ENCODE assay signal across 9 cellular contexts in the genomic region with DNA sequence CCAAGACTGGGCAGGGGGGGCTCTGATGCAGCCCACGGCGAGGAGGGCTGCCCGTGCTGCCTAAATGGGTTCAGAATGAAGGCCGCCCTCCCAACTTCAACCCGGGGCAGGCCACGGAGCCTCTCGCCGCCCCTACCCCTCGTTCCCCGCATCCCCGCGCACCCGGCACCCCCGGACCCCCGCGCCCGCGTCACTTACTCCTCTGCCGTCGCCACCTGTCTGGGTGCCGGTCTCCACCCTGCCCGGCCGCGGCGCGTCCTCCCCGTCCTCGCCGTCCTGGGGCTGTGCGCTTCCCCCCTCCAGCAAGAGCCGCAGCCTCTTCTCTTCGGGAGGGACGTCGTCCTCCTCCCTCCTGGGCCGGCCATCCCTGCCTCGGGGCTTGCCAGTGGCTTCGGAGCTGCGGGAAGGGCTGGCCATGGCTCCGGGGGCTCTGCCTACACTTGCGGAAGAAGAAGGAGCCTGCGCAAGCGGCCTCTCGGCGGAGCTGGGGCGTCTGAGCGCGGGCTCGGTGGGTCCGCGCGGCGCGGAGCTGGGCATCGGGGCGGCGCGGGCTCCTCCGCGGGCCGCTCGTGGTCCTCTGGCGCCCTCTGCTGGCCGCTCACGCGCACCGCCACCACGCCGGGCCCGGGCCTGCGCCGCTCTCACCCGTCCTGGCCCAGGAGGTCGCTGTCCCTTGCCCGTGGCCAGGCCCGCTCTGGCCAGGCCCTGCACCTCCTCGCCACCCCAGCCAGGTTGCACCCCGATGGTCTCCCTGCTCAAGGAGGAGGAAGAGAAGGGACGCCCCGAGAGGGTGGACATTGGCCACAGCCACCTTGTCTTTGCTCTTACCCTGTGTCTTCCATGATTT. TPM values are rescaled to one million over a fixed set of nuclear protein-coding genes. Genes with fewer than 3 reads are reported as not detected.
DNase-seq lines count a peak whose midpoint lies in the region; ATAC-seq and TF ChIP-seq lines count a peak whose summit lies in the region.
"Not testable (repeated sequence)": the region's sequence is repeated elsewhere in the genome, so short reads cannot be mapped to it uniquely, and the experiment has no call there.
"Had no signal": no experiment of that assay in that cellular context is flagged by ENCODE, and none has a peak within 500 bp of the region (broad histone marks: within the 10 kb centered on the region; RNA-seq: fewer than 3 reads in every experiment).

No MANE protein-coding gene starts in this region.

- intact Hi-C loops in ascending aorta (cut with DNase I): not testable (repeated sequence)
- intact Hi-C loops in heart left ventricle (cut with DNase I): loop anchor here in 1 of 10 donors (10.0 kb wide), 1 partner anchor 292 kb away; no protein-coding TSS in a partner anchor

- H3K27me3 ChIP-seq in H7 (ENCODE audit: control insufficient read depth, insufficient read depth, low read length); ascending aorta; heart left ventricle: not testable (repeated sequence)

- peaks cover 38% of the 10 kb centered on the region for H3K27me3 Mint-ChIP-seq in neural crest cell (ENCODE audit: low read depth)

- DNase-seq in H7 (peak; percentile 83), NCI-H226 (peak; percentile 9), ascending aorta (ENCODE audit: low spot score in 2 of 2) (peak in 1 of 2 donors; percentile 72), heart left ventricle (peak; percentile 43 to 88 (median 62)), neural crest cell (ENCODE audit: low read depth, low spot score) (peak; percentile 84)
- peak; percentile 24 for DNase-seq in activated CD4-positive, CD25-positive, alpha-beta regulatory T cell treated with anti-CD3 and anti-CD28 coated beads, Interleukin-2, amount 50 U/mL, for 16 hours (ENCODE audit: low read depth, low spot score)
- peak; percentile 36 to 52 for DNase-seq in stimulated activated CD8-positive, alpha-beta memory T cell treated with anti-CD3 and anti-CD28 coated beads, Interleukin-4, amount 100 ng/mL, for 1 hour (ENCODE audit: low read depth in 2 of 2, low spot score in 1 of 2)

- 4 to 20% (median 12%) methylated on average over 2 to 79 of the region's 79 CpGs for WGBS in heart left ventricle, 4 donors

- peak overlapping the region; percentile 45 for H3K4me3 ChIP-seq in H7 (ENCODE audit: insufficient read depth, low read depth, low read length)
- H3K4me3 ChIP-seq in ascending aorta: peak overlapping the region; percentile 36 to 63
- H3K4me3 ChIP-seq in heart left ventricle: peak overlapping the region in 10 of 12 donors; percentile 32 to 51 (median 42)

- peak in 3 of 4 donors; percentile 57 to 84 (median 76) for ATAC-seq in heart left ventricle

- H3K27ac Mint-ChIP-seq in neural crest cell (ENCODE audit: unreplicated experiment): not testable (repeated sequence)

- not testable (repeated sequence) for H3K4me1 ChIP-seq in ascending aorta, heart left ventricle

- H3K27ac ChIP-seq in C4-2B, ascending aorta, heart left ventricle: not testable (repeated sequence)

- not testable (repeated sequence) for H3K36me3 ChIP-seq in H7 (replicated peaks; ENCODE audit: control insufficient read depth, insufficient read depth, low read length); ascending aorta; heart left ventricle

- TF ChIP-seq CTCF in C4-2B (conservative IDR thresholded peaks at IDR 0.05): peak; percentile 70
- TF ChIP-seq CTCF in ascending aorta (IDR thresholded peaks at IDR 0.05): peak in 2 of 3 experiments; percentile 16 to 49
- peak; percentile 45 to 85 (median 62) for TF ChIP-seq CTCF in heart left ventricle (IDR thresholded peaks at IDR 0.05)
- TF ChIP-seq CTCF in neural crest cell (conservative IDR thresholded peaks at IDR 0.05): peak; percentile 89

- H3K9me3 Mint-ChIP-seq in neural crest cell: not testable (repeated sequence)

- H3K4me1 Mint-ChIP-seq in neural crest cell: not testable (repeated sequence)

- not testable (repeated sequence) for H3K36me3 Mint-ChIP-seq in neural crest cell (ENCODE audit: low read depth)

- not testable (repeated sequence) for TF ChIP-seq POLR2A in heart left ventricle (IDR thresholded peaks at IDR 0.05)

- H3K4me3 Mint-ChIP-seq in neural crest cell: peak overlapping the region; percentile 34

- not testable (repeated sequence) for H3K9me3 ChIP-seq in ascending aorta, heart left ventricle

RNA-seq across cellular contexts. Expression of a gene that starts 59.3 kb away (rescaled TPM):
- 0.07 and 0.31 TPM in 2 replicates for total RNA-seq in H7 (2014; rRNA removed; shearing (Covaris generic))
- total RNA-seq in ascending aorta (not detected), heart left ventricle (not detected), neural crest cell (not detected in 2 replicates)
- polyA plus RNA-seq in heart left ventricle: not detected
- total RNA-seq: pulmonary artery endothelial cell had no signal

Comparison
In these comparisons a context has a peak if more than half of its experiments do, and no peak if none do; other contexts are left out.
1. CTCF ChIP-seq: peak in every context shown above with its lines; median percentile 89 in neural crest cell; 70 in C4-2B; 62 in heart left ventricle; 32 in ascending aorta.